In the genomic region with DNA sequence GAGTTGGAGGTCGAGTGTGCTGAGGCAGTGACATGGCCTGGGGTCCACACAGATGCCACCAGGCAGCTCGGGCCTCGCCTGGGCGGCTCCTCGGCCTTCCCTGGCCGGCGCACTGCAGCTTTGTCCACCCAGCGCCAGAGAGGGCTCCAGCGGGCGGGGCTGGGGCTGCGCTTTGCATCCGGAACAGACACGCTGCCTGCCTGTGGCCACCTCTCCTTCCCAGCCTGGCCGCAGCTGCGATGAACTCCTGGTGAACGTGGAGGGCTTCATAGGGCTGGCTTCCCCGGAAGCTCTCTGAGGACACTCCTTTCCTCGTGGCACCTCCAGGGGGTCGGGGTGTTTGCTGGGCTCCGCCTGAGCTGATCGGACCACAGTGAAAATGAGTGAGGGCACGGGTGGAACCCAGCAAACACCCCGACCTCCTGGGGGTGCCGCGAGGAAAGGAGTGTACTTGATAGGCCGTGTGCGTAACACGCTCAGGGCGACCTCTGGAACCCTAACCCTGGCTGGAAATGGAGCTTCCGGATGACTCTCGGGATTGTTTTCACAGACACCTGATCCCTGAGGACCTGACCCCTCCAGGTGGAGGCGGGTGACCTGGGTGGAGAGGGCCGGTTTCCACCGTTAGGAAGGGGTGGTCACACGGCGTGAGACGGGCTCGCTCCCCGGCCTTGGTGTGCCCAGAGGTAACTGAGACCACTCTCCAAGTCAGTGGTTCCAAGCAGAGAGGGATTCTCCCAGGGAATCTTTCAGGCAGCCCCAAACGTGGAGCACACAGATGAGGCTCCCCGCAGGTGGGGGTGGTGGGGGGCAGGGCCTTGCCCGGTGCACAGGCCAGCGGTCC, we compare ENCODE assay signal across 9 cellular contexts. TPM values are rescaled to one million over a fixed set of nuclear protein-coding genes. Genes with fewer than 3 reads are reported as not detected.
DNase-seq lines count a peak whose midpoint lies in the region; ATAC-seq, FAIRE-seq and TF ChIP-seq lines count a peak whose summit lies in the region.
"Had no signal": no experiment of that assay in that cellular context is flagged by ENCODE, and none has a peak within 500 bp of the region (broad histone marks: within the 10 kb centered on the region; RNA-seq: fewer than 3 reads in every experiment).

No MANE protein-coding gene starts in this region.

- ATAC-seq in body of pancreas, result peak; percentile 46
- ATAC-seq in stimulated activated naive B cell treated with anti-CD40 and anti-IgM and Interleukin-4, amounts not matched to agents 10 μg/mL and 1 μg/mL and 100 μg/mL, for 72 hours (replicated peaks), result peak; percentile 14 to 24
- no peak for ATAC-seq in stimulated activated memory B cell treated with anti-CD40 and anti-IgM and Interleukin-4, amounts not matched to agents 10 μg/mL and 1 μg/mL and 100 μg/mL, for 72 hours
- ATAC-seq in HG02938 (IDR thresholded peaks at IDR 0.05; ENCODE audit: unreplicated experiment), result no peak
- no peak for ATAC-seq in HG02623 (IDR thresholded peaks at IDR 0.05; ENCODE audit: unreplicated experiment)

- H3K9me2 ChIP-seq in GM23248 (ENCODE audit: insufficient read depth), result no peaks in the 10 kb centered on the region

- H3K4me1 ChIP-seq in GM23248 (ENCODE audit: insufficient read depth) (0 out of 2 replicates have a peak, but pooled peaks cover 2% of the 10 kb centered on the region), body of pancreas (no peaks in the 10 kb centered on the region), keratinocyte (ENCODE audit: control insufficient read depth, extremely low read depth, insufficient read depth, low read length) (no peaks in the 10 kb centered on the region)

- peaks cover 9 to 42% of the 10 kb centered on the region in 2 donors for H3K27me3 Mint-ChIP-seq in stimulated activated naive B cell treated with anti-CD40 and anti-IgM and Interleukin-4, amounts not matched to agents 10 μg/mL and 1 μg/mL and 100 μg/mL, for 72 hours
- H3K27me3 Mint-ChIP-seq in stimulated activated memory B cell treated with anti-CD40 and anti-IgM and Interleukin-4, amounts not matched to agents 10 μg/mL and 1 μg/mL and 100 μg/mL, for 72 hours, result peaks cover 68% of the 10 kb centered on the region

- H4K20me1 ChIP-seq in GM23248 (ENCODE audit: insufficient read depth) (no peaks in the 10 kb centered on the region), keratinocyte (ENCODE audit: control insufficient read depth, extremely low read depth, insufficient read depth, low read length) (no peaks in the 10 kb centered on the region)

- no peaks in the 10 kb centered on the region for H3K9me1 ChIP-seq in keratinocyte (ENCODE audit: control insufficient read depth, extremely low read depth, insufficient read depth, low read length)

- H3K27ac Mint-ChIP-seq in stimulated activated naive B cell treated with anti-CD40 and anti-IgM and Interleukin-4, amounts not matched to agents 10 μg/mL and 1 μg/mL and 100 μg/mL, for 72 hours, result peak overlapping the region; percentile 56
- H3K27ac Mint-ChIP-seq in stimulated activated memory B cell treated with anti-CD40 and anti-IgM and Interleukin-4, amounts not matched to agents 10 μg/mL and 1 μg/mL and 100 μg/mL, for 72 hours, result no peak overlapping the region

- H3K4me1 Mint-ChIP-seq in stimulated activated naive B cell treated with anti-CD40 and anti-IgM and Interleukin-4, amounts not matched to agents 10 μg/mL and 1 μg/mL and 100 μg/mL, for 72 hours, result peaks cover 10 to 19% of the 10 kb centered on the region in 2 donors
- H3K4me1 Mint-ChIP-seq in stimulated activated memory B cell treated with anti-CD40 and anti-IgM and Interleukin-4, amounts not matched to agents 10 μg/mL and 1 μg/mL and 100 μg/mL, for 72 hours, result peaks cover 12% of the 10 kb centered on the region

- peak overlapping the region; percentile 68 to 79 for H3K4me3 Mint-ChIP-seq in stimulated activated naive B cell treated with anti-CD40 and anti-IgM and Interleukin-4, amounts not matched to agents 10 μg/mL and 1 μg/mL and 100 μg/mL, for 72 hours
- no peak overlapping the region for H3K4me3 Mint-ChIP-seq in stimulated activated memory B cell treated with anti-CD40 and anti-IgM and Interleukin-4, amounts not matched to agents 10 μg/mL and 1 μg/mL and 100 μg/mL, for 72 hours

- H3F3A ChIP-seq in GM23248 (ENCODE audit: insufficient read depth), result no peaks in the 10 kb centered on the region

- H3K27me3 ChIP-seq in GM23248 (replicated peaks; ENCODE audit: insufficient read depth) (no peaks in the 10 kb centered on the region; the same call in 1 of the 2 replicates), body of pancreas (no peaks in the 10 kb centered on the region), keratinocyte (ENCODE audit: control insufficient read depth, extremely low read depth, insufficient read depth, low read length) (peaks cover 52% of the 10 kb centered on the region)

- peak overlapping the region; percentile 70 for H3K9ac ChIP-seq in GM23248
- H3K9ac ChIP-seq in keratinocyte (ENCODE audit: control insufficient read depth, extremely low read depth, insufficient read depth, low read length), result no peak overlapping the region

- dilution Hi-C loops in keratinocyte (cut with MboI; ENCODE audit: extremely low pct_ligation_motif_present, low sequenced_read_pairs), result no loop called here

- DNase-seq in GM23248 (peak; percentile 73), body of pancreas (no peak), keratinocyte (ENCODE audit: low read depth, low spot score) (no peak), pons (ENCODE audit: low spot score) (no peak)
- DNase-seq in stimulated activated naive B cell treated with anti-CD40 and anti-IgM and Interleukin-4, amounts not matched to agents 10 μg/mL and 1 μg/mL and 100 μg/mL, for 72 hours, result no peak
- DNase-seq: DND-41 had no signal

- H3K27ac ChIP-seq in GM23248 (no peak overlapping the region), body of pancreas (no peak overlapping the region), keratinocyte (ENCODE audit: control insufficient read depth, insufficient read depth, low read length) (no peak overlapping the region)

- FAIRE-seq in keratinocyte (lab: Jason Lieb, UNC), result no peak

- in situ Hi-C loops in GM23248 (cut with MboI), result no loop called here

- H2AFZ ChIP-seq in GM23248, result peak overlapping the region; percentile 84
- no peak overlapping the region for H2AFZ ChIP-seq in keratinocyte (ENCODE audit: control insufficient read depth, low read length)

- intact Hi-C loops in body of pancreas (cut with DNase I), result no loop called here

- H3K4me3 ChIP-seq in GM23248, result peak overlapping the region; percentile 48
- no peak overlapping the region for H3K4me3 ChIP-seq in body of pancreas
- H3K4me3 ChIP-seq in keratinocyte (ENCODE audit: control insufficient read depth in 2 of 3, extremely low read depth in 1 of 3, insufficient read depth in 2 of 3, low read depth in 1 of 3, low read length in 3 of 3), result no peak overlapping the region

- H3K9me3 ChIP-seq in GM23248 (ENCODE audit: low read depth), result no peaks in the 10 kb centered on the region
- H3K9me3 ChIP-seq in body of pancreas, result no peaks in the 10 kb centered on the region
- no peaks in the 10 kb centered on the region for H3K9me3 ChIP-seq in keratinocyte (ENCODE audit: control insufficient read depth, low read depth, low read length)

- no peak for TF ChIP-seq CTCF in body of pancreas (IDR thresholded peaks at IDR 0.05)
- no peak for TF ChIP-seq CTCF in keratinocyte (optimal IDR thresholded peaks at IDR 0.05 in 1 of 3, IDR thresholded peaks at IDR 0.05 in 1 of 3, conservative IDR thresholded peaks at IDR 0.05 in 1 of 3; ENCODE audit: extremely low read depth in 1 of 3, insufficient read depth in 2 of 3, low read length in 3 of 3)

- H3K79me2 ChIP-seq in GM23248 (ENCODE audit: insufficient read depth) (no peaks in the 10 kb centered on the region), keratinocyte (ENCODE audit: control insufficient read depth, insufficient read depth, low read length) (no peaks in the 10 kb centered on the region)

- H3K36me3 ChIP-seq in GM23248 (ENCODE audit: low read depth) (no peaks in the 10 kb centered on the region), body of pancreas (replicated peaks in 1 of 2; ENCODE audit: insufficient read depth in 1 of 2, low read depth in 2 of 2) (no peaks in the 10 kb centered on the region), keratinocyte (ENCODE audit: control insufficient read depth in 2 of 2, extremely low read depth in 1 of 2, insufficient read depth in 2 of 2, low read length in 2 of 2) (no peaks in the 10 kb centered on the region)

- no peaks in the 10 kb centered on the region for H3K36me3 Mint-ChIP-seq in stimulated activated naive B cell treated with anti-CD40 and anti-IgM and Interleukin-4, amounts not matched to agents 10 μg/mL and 1 μg/mL and 100 μg/mL, for 72 hours
- H3K36me3 Mint-ChIP-seq in stimulated activated memory B cell treated with anti-CD40 and anti-IgM and Interleukin-4, amounts not matched to agents 10 μg/mL and 1 μg/mL and 100 μg/mL, for 72 hours, result no peaks in the 10 kb centered on the region

- no peaks in the 10 kb centered on the region for H3K9me3 Mint-ChIP-seq in stimulated activated naive B cell treated with anti-CD40 and anti-IgM and Interleukin-4, amounts not matched to agents 10 μg/mL and 1 μg/mL and 100 μg/mL, for 72 hours
- H3K9me3 Mint-ChIP-seq in stimulated activated memory B cell treated with anti-CD40 and anti-IgM and Interleukin-4, amounts not matched to agents 10 μg/mL and 1 μg/mL and 100 μg/mL, for 72 hours, result no peaks in the 10 kb centered on the region

- 53 to 56% methylated on average over 41 to 43 of the region's 43 CpGs for WGBS in GM23248 (ENCODE audit: low coverage in 1 of 2, low lambda C conversion rate in 2 of 2, missing lambda C conversion rate in 2 of 2), 2 experiments
- WGBS in body of pancreas, 2 donors, result 60 to 88% methylated on average over 8 to 41 of the region's 43 CpGs

- no peak for TF ChIP-seq POLR2A in body of pancreas (IDR thresholded peaks at IDR 0.05)

- peak overlapping the region; percentile 67 for H3K4me2 ChIP-seq in GM23248 (ENCODE audit: unreplicated experiment)
- H3K4me2 ChIP-seq in keratinocyte (ENCODE audit: control insufficient read depth, extremely low read depth, insufficient read depth, low read depth, low read length), result peak overlapping the region; percentile 16

RNA-seq across cellular contexts. Expression of gene RXRA, which starts 31.8 kb away (rescaled TPM):
- total RNA-seq in GM23248 (2014; rRNA removed; shearing (Covaris generic)), result 26.1 and 34.8 TPM in 2 replicates
- polyA plus RNA-seq in GM23248 (2016; fragmentation: Nextera tagmentation; extraction: Ambion mirVana) (3.5 and 3.9 TPM in 2 replicates), keratinocyte (9.7 to 17.2 TPM (median 16.7 TPM) in 3 replicates)
- 10 to 100 TPM; 31.4 to 41.9 TPM for total RNA-seq in body of pancreas
- polyA plus RNA-seq in keratinocyte (2011; ENCODE audit: low read depth), result 15.9 TPM
- polyA plus RNA-seq in keratinocyte (2011; cell fraction: cytosol; rRNA removed), result 10.5 and 21.8 TPM in 2 replicates
- 19.4 and 29.5 TPM in 2 replicates for polyA plus RNA-seq in keratinocyte (2011; cell fraction: nucleus; rRNA removed)
- 30.5 and 34.7 TPM in 2 replicates for polyA plus RNA-seq in keratinocyte (2012; ENCODE audit: low replicate concordance)
- 19.2 to 55.3 TPM (median 30.6 TPM) in 3 replicates for polyA minus RNA-seq in keratinocyte
- polyA minus RNA-seq in keratinocyte (2011; cell fraction: cytosol; rRNA and poly(A)+ RNA removed), result 50.6 TPM
- 26.7 and 27.5 TPM in 2 replicates for polyA minus RNA-seq in keratinocyte (2011; cell fraction: nucleus; rRNA and poly(A)+ RNA removed)

Comparison
In these comparisons a context has a peak if more than half of its experiments do, and no peak if none do; other contexts are left out.
1. ATAC-seq: peak in body of pancreas (single experiment) and stimulated activated naive B cell treated with anti-CD40 and anti-IgM and Interleukin-4, amounts not matched to agents 10 μg/mL and 1 μg/mL and 100 μg/mL, for 72 hours (2 of 2); none in stimulated activated memory B cell treated with anti-CD40 and anti-IgM and Interleukin-4, amounts not matched to agents 10 μg/mL and 1 μg/mL and 100 μg/mL, for 72 hours (single experiment), HG02938 (single experiment) and HG02623 (single experiment).